In the genomic region with DNA sequence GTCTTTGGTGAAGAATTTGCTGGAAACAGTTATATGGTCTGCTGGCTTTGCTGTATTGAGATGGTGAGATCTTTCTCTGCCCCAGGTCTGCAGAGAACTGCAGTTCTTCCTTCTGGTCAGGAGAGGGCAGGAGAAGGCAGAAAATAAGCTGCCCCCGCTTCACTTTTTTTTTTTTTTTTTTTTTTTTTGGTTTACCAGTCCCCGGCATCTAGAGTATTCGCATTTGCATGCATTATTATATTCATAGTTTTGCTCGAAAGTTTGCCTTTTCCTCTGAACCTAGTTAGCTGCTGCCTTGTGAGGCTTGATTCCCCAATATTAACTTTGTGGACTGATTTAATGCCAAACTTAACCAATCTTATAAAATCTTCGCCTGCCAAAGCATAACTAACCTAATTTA, we compare ENCODE assay signal across 8 cellular contexts. TPM values are rescaled to one million over a fixed set of nuclear protein-coding genes. Genes with fewer than 3 reads are reported as not detected.
DNase-seq lines count a peak whose midpoint lies in the region; ATAC-seq and TF ChIP-seq lines count a peak whose summit lies in the region.

No MANE protein-coding gene starts in this region.

- H3K4me3 ChIP-seq in cardiac fibroblast (replicated peaks in 1 of 2; ENCODE audit: low read depth in 2 of 2, low read length in 2 of 2) (no peak overlapping the region), thoracic aorta (no peak overlapping the region)

- H3K27ac Mint-ChIP-seq in activated naive CD8-positive, alpha-beta T cell treated with anti-CD3 and anti-CD28 coated beads, Interleukin-2, amount 10 ng/mL, durations not matched to agents 7 days and 5 days: no peak overlapping the region
- H3K27ac Mint-ChIP-seq in activated naive CD8-positive, alpha-beta T cell treated with anti-CD3 and anti-CD28 coated beads for 36 hours: no peak overlapping the region

- H3K36me3 ChIP-seq in thoracic aorta: no peaks in the 10 kb centered on the region

- H3K4me1 Mint-ChIP-seq in activated naive CD8-positive, alpha-beta T cell treated with anti-CD3 and anti-CD28 coated beads, Interleukin-2, amount 10 ng/mL, durations not matched to agents 7 days and 5 days: peaks cover 6% of the 10 kb centered on the region
- peaks cover 3% of the 10 kb centered on the region for H3K4me1 Mint-ChIP-seq in activated naive CD8-positive, alpha-beta T cell treated with anti-CD3 and anti-CD28 coated beads for 36 hours

- no peaks in the 10 kb centered on the region for H3K27me3 ChIP-seq in thoracic aorta (replicated peaks; ENCODE audit: insufficient read depth)

- TF ChIP-seq CTCF in cardiac fibroblast (IDR thresholded peaks at IDR 0.05; ENCODE audit: low read depth, low read length) (peak; percentile 82), thoracic aorta (IDR thresholded peaks at IDR 0.05) (peak; percentile 70)

- no peaks in the 10 kb centered on the region for H3K4me1 ChIP-seq in thoracic aorta (ENCODE audit: control insufficient read depth in 1 of 2, low read depth in 2 of 2)

- ATAC-seq in activated naive CD8-positive, alpha-beta T cell treated with anti-CD3 and anti-CD28 coated beads, Interleukin-2, amount 10 ng/mL, durations not matched to agents 7 days and 5 days (ENCODE audit: low read depth): peak; percentile 66
- ATAC-seq in left lobe of liver (peak; percentile 89), thoracic aorta (ENCODE audit: insufficient number of reproducible peaks, low FRiP score, low read depth) (no peak), GM21576 (IDR thresholded peaks at IDR 0.05; ENCODE audit: unreplicated experiment) (no peak)

- DNase-seq in activated naive CD8-positive, alpha-beta T cell treated with anti-CD3 and anti-CD28 coated beads, Interleukin-2, amount 10 ng/mL, durations not matched to agents 7 days and 5 days: no peak
- DNase-seq in activated naive CD8-positive, alpha-beta T cell treated with anti-CD3 and anti-CD28 coated beads for 36 hours: no peak
- DNase-seq in Kasumi-1 (lab: John Stamatoyannopoulos, UW): peak; percentile 62 to 78
- peak; percentile 73 for DNase-seq in RKO (ENCODE audit: low spot score)
- peak; percentile 72 to 74 for DNase-seq in cardiac fibroblast (ENCODE audit: low read depth in 2 of 2)
- no peak for DNase-seq in left lobe of liver (ENCODE audit: low spot score)
- no peak for DNase-seq in thoracic aorta (ENCODE audit: low spot score)

- H3K36me3 Mint-ChIP-seq in activated naive CD8-positive, alpha-beta T cell treated with anti-CD3 and anti-CD28 coated beads, Interleukin-2, amount 10 ng/mL, durations not matched to agents 7 days and 5 days: no peaks in the 10 kb centered on the region
- H3K36me3 Mint-ChIP-seq in activated naive CD8-positive, alpha-beta T cell treated with anti-CD3 and anti-CD28 coated beads for 36 hours: no peaks in the 10 kb centered on the region

- no peaks in the 10 kb centered on the region for H3K9me3 ChIP-seq in thoracic aorta

- POLR2A ChIA-PET in activated naive CD8-positive, alpha-beta T cell treated with anti-CD3 and anti-CD28 coated beads, Interleukin-2, amount 10 ng/mL, durations not matched to agents 7 days and 5 days (lab: Charles Lee): no interaction called here

- no peak overlapping the region for H3K4me3 Mint-ChIP-seq in activated naive CD8-positive, alpha-beta T cell treated with anti-CD3 and anti-CD28 coated beads, Interleukin-2, amount 10 ng/mL, durations not matched to agents 7 days and 5 days
- H3K4me3 Mint-ChIP-seq in activated naive CD8-positive, alpha-beta T cell treated with anti-CD3 and anti-CD28 coated beads for 36 hours: no peak overlapping the region

- peaks cover 4% of the 10 kb centered on the region for H3K27me3 Mint-ChIP-seq in activated naive CD8-positive, alpha-beta T cell treated with anti-CD3 and anti-CD28 coated beads, Interleukin-2, amount 10 ng/mL, durations not matched to agents 7 days and 5 days
- H3K27me3 Mint-ChIP-seq in activated naive CD8-positive, alpha-beta T cell treated with anti-CD3 and anti-CD28 coated beads for 36 hours: peaks cover 8% of the 10 kb centered on the region

- H3K27ac ChIP-seq in thoracic aorta: no peak overlapping the region

- H3K9me3 Mint-ChIP-seq in activated naive CD8-positive, alpha-beta T cell treated with anti-CD3 and anti-CD28 coated beads, Interleukin-2, amount 10 ng/mL, durations not matched to agents 7 days and 5 days: peaks cover 1% of the 10 kb centered on the region
- no peaks in the 10 kb centered on the region for H3K9me3 Mint-ChIP-seq in activated naive CD8-positive, alpha-beta T cell treated with anti-CD3 and anti-CD28 coated beads for 36 hours

RNA-seq across cellular contexts. Expression of a gene that starts 10.6 kb away (rescaled TPM):
- total RNA-seq in activated naive CD8-positive, alpha-beta T cell treated with anti-CD3 and anti-CD28 coated beads, Interleukin-2, amount 10 ng/mL, durations not matched to agents 7 days and 5 days: 10 to 100 TPM; 37.4 to 45.5 TPM
- 100 to 1,000 TPM; 107 to 108 TPM for total RNA-seq in activated naive CD8-positive, alpha-beta T cell treated with anti-CD3 and anti-CD28 coated beads for 36 hours
- total RNA-seq in left lobe of liver (25.5 TPM), thoracic aorta (10 to 100 TPM; 36.4 to 44.5 TPM)

Comparison
In these comparisons a context has a peak if more than half of its experiments do, and no peak if none do; other contexts are left out.
1. ATAC-seq: peak in activated naive CD8-positive, alpha-beta T cell treated with anti-CD3 and anti-CD28 coated beads, Interleukin-2, amount 10 ng/mL, durations not matched to agents 7 days and 5 days (single experiment) and left lobe of liver (single experiment); none in thoracic aorta (single experiment) and GM21576 (single experiment).
2. DNase-seq: peak in Kasumi-1 (2 of 2), RKO (single experiment) and cardiac fibroblast (2 of 2); none in activated naive CD8-positive, alpha-beta T cell treated with anti-CD3 and anti-CD28 coated beads, Interleukin-2, amount 10 ng/mL, durations not matched to agents 7 days and 5 days (single experiment), activated naive CD8-positive, alpha-beta T cell treated with anti-CD3 and anti-CD28 coated beads for 36 hours (single experiment), left lobe of liver (single experiment) and thoracic aorta (single experiment).